ENCODE assay signal across 34 cellular contexts in the genomic region with DNA sequence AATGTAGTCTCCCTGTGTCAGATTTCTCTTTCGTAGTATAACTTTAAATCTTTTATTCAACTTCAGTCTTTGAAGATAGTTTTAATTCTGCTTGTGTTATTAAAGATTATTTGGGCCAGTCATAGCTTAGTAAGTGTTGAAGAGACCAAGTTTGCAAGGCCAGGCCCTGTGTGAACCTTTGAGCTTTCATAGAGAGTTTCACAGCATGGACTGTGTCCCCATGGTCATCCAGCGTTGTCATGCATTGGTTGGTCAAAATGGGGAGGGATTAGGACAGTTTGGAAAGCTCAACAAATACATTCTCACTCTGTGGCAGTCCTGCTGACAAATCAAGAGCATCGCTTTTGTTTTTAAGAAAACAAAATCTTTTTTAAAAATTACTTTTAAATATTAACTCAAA.
"Had no signal": no experiment of that assay in that cellular context is flagged by ENCODE, and none has a peak within 500 bp of the region (broad histone marks: within the 10 kb centered on the region; RNA-seq: fewer than 3 reads in every experiment).

No MANE protein-coding gene starts in this region.

- H3K36me3 ChIP-seq: MG63 had no signal

- H3K27me3 ChIP-seq: MG63 had no signal

- DNase-seq: Karpas-422, Kasumi-1, MG63, MM.1S, MV-4-11, NCI-H1048, NCI-H1092, NCI-H1092 treated with DMSO at 0.1 percent for 48 hours, NCI-H1105, NCI-H1105 treated with DMSO at 0.1 percent for 48 hours, NCI-H1417, NCI-H1417 treated with DMSO at 0.1 percent for 48 hours, NCI-H1436, NCI-H1436 treated with DMSO at 0.1 percent for 48 hours, NCI-H146, NCI-H1694, NCI-H1694 treated with DMSO at 0.1 percent for 48 hours, NCI-H187, NCI-H187 treated with DMSO at 0.1 percent for 48 hours, NCI-H1930, NCI-H2029, NCI-H2029 treated with DMSO at 0.1 percent for 48 hours, NCI-H2081, NCI-H2081 treated with DMSO at 0.1 percent for 48 hours, NCI-H2107, NCI-H2171, NCI-H2171 treated with DMSO at 0.1 percent for 48 hours, NCI-H2227 treated with DMSO at 0.1 percent for 48 hours, NCI-H226, NCI-H345, NCI-H446, NCI-H446 treated with DMSO at 0.1 percent for 48 hours, NCI-H510A had no signal

- H3K4me3 ChIP-seq: MG63 had no signal

- H3K9ac ChIP-seq: KMS-11 had no signal

- H3K9me3 ChIP-seq: MG63 had no signal

- H3K4me2 ChIP-seq: KMS-11 had no signal

- H3K27ac ChIP-seq: KMS-11 had no signal
